Comparison of ENCODE assay signal across 1 cellular context in genomic region chr17:7263071-7263800, GRCh38.
A peak's percentile ranks its signal among the peaks of the same experiment; 100 is the strongest.
TF ChIP-seq lines count a peak whose summit lies in the region.

No MANE protein-coding gene starts in this region.

TF ChIP-seq in K562, 482 proteins besides CTCF, POLR2A, EP300 and RAD21 (continued from another document):
- TF ChIP-seq ZNF609 (CRISPR knock-in tag; IDR thresholded peaks at IDR 0.05; ENCODE audit: borderline replicate concordance) = no peak
- TF ChIP-seq KDM5B (IDR thresholded peaks at IDR 0.05; ENCODE audit: insufficient replicate concordance, low read depth, low read length) = peak; percentile 40
- TF ChIP-seq, protein P1, sequence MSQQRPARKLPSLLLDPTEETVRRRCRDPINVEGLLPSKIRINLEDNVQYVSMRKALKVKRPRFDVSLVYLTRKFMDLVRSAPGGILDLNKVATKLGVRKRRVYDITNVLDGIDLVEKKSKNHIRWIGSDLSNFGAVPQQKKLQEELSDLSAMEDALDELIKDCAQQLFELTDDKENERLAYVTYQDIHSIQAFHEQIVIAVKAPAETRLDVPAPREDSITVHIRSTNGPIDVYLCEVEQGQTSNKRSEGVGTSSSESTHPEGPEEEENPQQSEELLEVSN (IDR thresholded peaks at IDR 0.05; ENCODE audit: borderline replicate concordance in 1 of 2, extremely low read depth in 1 of 2, insufficient read depth in 1 of 2, insufficient read length in 1 of 2, low read depth in 1 of 2, low read length in 1 of 2, poor library complexity in 1 of 2, severe bottlenecking in 1 of 2) = no peak
- TF ChIP-seq ILF3 (IDR thresholded peaks at IDR 0.05; ENCODE audit: borderline replicate concordance) = no peak
- no peak for TF ChIP-seq NFYB (IDR thresholded peaks at IDR 0.05; ENCODE audit: extremely low read depth, insufficient read length)
- TF ChIP-seq FOXP1 (CRISPR knock-in tag; IDR thresholded peaks at IDR 0.05) = 0 out of 2 replicates have a peak, but pooled peaks have one; percentile 53
- no peak for TF ChIP-seq HSF4 (CRISPR knock-in tag; IDR thresholded peaks at IDR 0.05; ENCODE audit: borderline replicate concordance)
- no peak for TF ChIP-seq USF1 (CRISPR knock-in tag; IDR thresholded peaks at IDR 0.05)
- TF ChIP-seq, protein P2, sequence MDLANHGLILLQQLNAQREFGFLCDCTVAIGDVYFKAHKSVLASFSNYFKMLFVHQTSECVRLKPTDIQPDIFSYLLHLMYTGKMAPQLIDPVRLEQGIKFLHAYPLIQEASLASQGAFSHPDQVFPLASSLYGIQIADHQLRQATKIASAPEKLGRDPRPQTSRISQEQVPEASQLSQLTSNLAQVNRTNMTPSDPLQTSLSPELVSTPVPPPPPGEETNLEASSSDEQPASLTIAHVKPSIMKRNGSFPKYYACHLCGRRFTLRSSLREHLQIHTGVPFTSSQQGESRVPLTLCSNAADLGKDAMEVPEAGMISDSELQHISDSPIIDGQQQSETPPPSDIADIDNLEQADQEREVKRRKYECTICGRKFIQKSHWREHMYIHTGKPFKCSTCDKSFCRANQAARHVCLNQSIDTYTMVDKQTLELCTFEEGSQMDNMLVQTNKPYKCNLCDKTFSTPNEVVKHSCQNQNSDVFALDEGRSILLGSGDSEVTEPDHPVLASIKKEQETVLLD (IDR thresholded peaks at IDR 0.05) = 0 out of 2 replicates have a peak, but pooled peaks have one; percentile 56
- no peak for TF ChIP-seq HMGN3 (IDR thresholded peaks at IDR 0.05; ENCODE audit: borderline replicate concordance, extremely low read depth, insufficient read length, low read depth, low read length)
- TF ChIP-seq ZBTB9 (CRISPR knock-in tag; IDR thresholded peaks at IDR 0.05) = no peak
- 0 out of 2 replicates have a peak, but pooled peaks have one; percentile 25 for TF ChIP-seq EP400 (IDR thresholded peaks at IDR 0.05)
- TF ChIP-seq RBFOX2 (IDR thresholded peaks at IDR 0.05; ENCODE audit: low read depth, low read length) = peak; percentile 58; the same call in 1 of the 2 replicates
- no peak for TF ChIP-seq WHSC1 (IDR thresholded peaks at IDR 0.05; ENCODE audit: low read length)
- peak; percentile 45 to 72; a peak in 2 of 4 replicates for TF ChIP-seq ARNT (IDR thresholded peaks at IDR 0.05)
- TF ChIP-seq NKRF (IDR thresholded peaks at IDR 0.05; ENCODE audit: borderline replicate concordance) = peak; percentile 27; the same call in 1 of the 2 replicates
- TF ChIP-seq HDAC1 (IDR thresholded peaks at IDR 0.05) = peak in 1 of 2 experiments; percentile 81; a peak in 2 of 4 replicates
- TF ChIP-seq ZSCAN32 (CRISPR knock-in tag; IDR thresholded peaks at IDR 0.05) = no peak
- TF ChIP-seq GABPB1 (CRISPR knock-in tag; IDR thresholded peaks at IDR 0.05) = no peak
- peak; percentile 11; the same call in 1 of the 2 replicates for TF ChIP-seq PKNOX1 (IDR thresholded peaks at IDR 0.05)
- peak; percentile 75 for TF ChIP-seq ZNF263 (CRISPR knock-in tag; IDR thresholded peaks at IDR 0.05; ENCODE audit: borderline replicate concordance)
- no peak for TF ChIP-seq ZNF24 (IDR thresholded peaks at IDR 0.05)
- TF ChIP-seq NFRKB (IDR thresholded peaks at IDR 0.05; ENCODE audit: low read depth) = 0 out of 2 replicates have a peak, but pooled peaks have one; percentile 70
- no peak for TF ChIP-seq MXI1 (IDR thresholded peaks at IDR 0.05; ENCODE audit: low read depth, low read length)
- peak; percentile 60; the same call in 1 of the 2 replicates for TF ChIP-seq SMARCA4 (IDR thresholded peaks at IDR 0.05)
- peak; percentile 40; the same call in 1 of the 2 replicates for TF ChIP-seq ESRRA (IDR thresholded peaks at IDR 0.05; ENCODE audit: borderline replicate concordance, low read depth)
- no peak for TF ChIP-seq TFE3 (CRISPR knock-in tag; IDR thresholded peaks at IDR 0.05)
- peak; percentile 70; the same call in 1 of the 2 replicates for TF ChIP-seq NBN (IDR thresholded peaks at IDR 0.05; ENCODE audit: low read depth)
- TF ChIP-seq YY1 (IDR thresholded peaks at IDR 0.05; ENCODE audit: borderline replicate concordance in 1 of 3, control insufficient read depth in 1 of 3, extremely low read depth in 1 of 3, insufficient read depth in 3 of 3, insufficient read length in 1 of 3, insufficient replicate concordance in 2 of 3, low read depth in 1 of 3, low read length in 2 of 3) = peak in 1 of 3 experiments; percentile 33
- peak; percentile 50 for TF ChIP-seq PHF20 (IDR thresholded peaks at IDR 0.05; ENCODE audit: partially characterized antibody)
- TF ChIP-seq, protein P3, sequence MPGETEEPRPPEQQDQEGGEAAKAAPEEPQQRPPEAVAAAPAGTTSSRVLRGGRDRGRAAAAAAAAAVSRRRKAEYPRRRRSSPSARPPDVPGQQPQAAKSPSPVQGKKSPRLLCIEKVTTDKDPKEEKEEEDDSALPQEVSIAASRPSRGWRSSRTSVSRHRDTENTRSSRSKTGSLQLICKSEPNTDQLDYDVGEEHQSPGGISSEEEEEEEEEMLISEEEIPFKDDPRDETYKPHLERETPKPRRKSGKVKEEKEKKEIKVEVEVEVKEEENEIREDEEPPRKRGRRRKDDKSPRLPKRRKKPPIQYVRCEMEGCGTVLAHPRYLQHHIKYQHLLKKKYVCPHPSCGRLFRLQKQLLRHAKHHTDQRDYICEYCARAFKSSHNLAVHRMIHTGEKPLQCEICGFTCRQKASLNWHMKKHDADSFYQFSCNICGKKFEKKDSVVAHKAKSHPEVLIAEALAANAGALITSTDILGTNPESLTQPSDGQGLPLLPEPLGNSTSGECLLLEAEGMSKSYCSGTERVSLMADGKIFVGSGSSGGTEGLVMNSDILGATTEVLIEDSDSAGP (CRISPR knock-in tag; IDR thresholded peaks at IDR 0.05) = no peak
- TF ChIP-seq GABPA (tag; conservative IDR thresholded peaks at IDR 0.05; ENCODE audit: low read depth) = 0 out of 2 replicates have a peak, but pooled peaks have one; percentile 35
- TF ChIP-seq SRSF7 (optimal IDR thresholded peaks at IDR 0.05; ENCODE audit: low read depth, low read length) = no peak
- peak; percentile 23; the same call in 1 of the 2 replicates for TF ChIP-seq POLR2G (IDR thresholded peaks at IDR 0.05; ENCODE audit: low read depth, low read length)
